In the genomic region with DNA sequence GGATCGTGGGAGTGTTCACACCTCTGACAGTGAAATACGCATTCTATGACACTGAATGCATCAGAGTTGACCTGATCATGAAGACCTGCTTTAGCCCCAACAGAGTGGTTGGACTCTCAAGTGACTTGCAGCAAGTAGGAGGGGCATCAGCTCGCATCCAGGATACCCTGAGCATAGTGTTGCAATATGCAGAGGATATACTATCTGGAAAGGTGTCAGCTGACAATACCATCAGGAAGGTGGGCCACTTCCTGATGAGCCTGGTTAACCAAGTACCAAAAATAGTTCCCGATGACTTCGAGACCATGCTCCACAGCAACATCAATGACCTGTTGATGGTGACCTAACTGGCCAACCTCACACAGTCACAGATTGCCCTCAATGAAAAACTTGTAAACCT, we compare ENCODE assay signal across 7 cellular contexts.
A peak's percentile ranks its signal among the peaks of the same experiment; 100 is the strongest.
DNase-seq lines count a peak whose midpoint lies in the region; ATAC-seq and TF ChIP-seq lines count a peak whose summit lies in the region.
"Not testable (repeated sequence)": the region's sequence is repeated elsewhere in the genome, so short reads cannot be mapped to it uniquely, and the experiment has no call there.

No MANE protein-coding gene starts in this region.

- H3K9ac ChIP-seq in HUES48 (ENCODE audit: low read depth, low read length); iPS-15b (ENCODE audit: low read depth, low read length): not testable (repeated sequence)

- ATAC-seq in body of pancreas (peak; percentile 17), gastroesophageal sphincter (peak; percentile 9), mucosa of descending colon (peak; percentile 13)
- ATAC-seq in stimulated activated memory B cell treated with anti-CD40 and anti-IgM and Interleukin-4, amounts not matched to agents 10 μg/mL and 1 μg/mL and 100 μg/mL, for 72 hours, result peak; percentile 34

- not testable (repeated sequence) for H3K36me3 ChIP-seq in HUES48 (ENCODE audit: control insufficient read depth, insufficient read depth, low read length); body of pancreas (replicated peaks in 1 of 2; ENCODE audit: insufficient read depth in 1 of 2, low read depth in 2 of 2); gastroesophageal sphincter; iPS-15b (ENCODE audit: control insufficient read depth, insufficient read depth, low read length); mucosa of descending colon (ENCODE audit: low read depth)

- peaks cover 16 to 60% (median 47%) of the 10 kb centered on the region in 7 donors for H3K9me3 Mint-ChIP-seq in CD14-positive monocyte
- H3K9me3 Mint-ChIP-seq in stimulated activated memory B cell treated with anti-CD40 and anti-IgM and Interleukin-4, amounts not matched to agents 10 μg/mL and 1 μg/mL and 100 μg/mL, for 72 hours, result not testable (repeated sequence)

- H3K27me3 Mint-ChIP-seq in CD14-positive monocyte (ENCODE audit: low read depth in 3 of 3); stimulated activated memory B cell treated with anti-CD40 and anti-IgM and Interleukin-4, amounts not matched to agents 10 μg/mL and 1 μg/mL and 100 μg/mL, for 72 hours: not testable (repeated sequence)

- not testable (repeated sequence) for H3K27ac ChIP-seq in HUES48 (ENCODE audit: low read depth, low read length); body of pancreas; gastroesophageal sphincter

- H3K4me1 Mint-ChIP-seq in CD14-positive monocyte; stimulated activated memory B cell treated with anti-CD40 and anti-IgM and Interleukin-4, amounts not matched to agents 10 μg/mL and 1 μg/mL and 100 μg/mL, for 72 hours: not testable (repeated sequence)

- not testable (repeated sequence) for H3K4me3 Mint-ChIP-seq in CD14-positive monocyte; stimulated activated memory B cell treated with anti-CD40 and anti-IgM and Interleukin-4, amounts not matched to agents 10 μg/mL and 1 μg/mL and 100 μg/mL, for 72 hours

- TF ChIP-seq CTCF in CD14-positive monocyte (IDR thresholded peaks at IDR 0.05); body of pancreas (IDR thresholded peaks at IDR 0.05); gastroesophageal sphincter (IDR thresholded peaks at IDR 0.05); mucosa of descending colon (IDR thresholded peaks at IDR 0.05): not testable (repeated sequence)

- peak; percentile 55 for DNase-seq in CD14-positive monocyte (ENCODE audit: low spot score)
- DNase-seq in body of pancreas, mucosa of descending colon: not testable (repeated sequence)

- H3K4me1 ChIP-seq in HUES48 (ENCODE audit: control insufficient read depth, insufficient read depth, low read length); body of pancreas; gastroesophageal sphincter; iPS-15b (ENCODE audit: control insufficient read depth, insufficient read depth, low read length); mucosa of descending colon (ENCODE audit: low read depth): not testable (repeated sequence)

- not testable (repeated sequence) for TF ChIP-seq POLR2A in body of pancreas (IDR thresholded peaks at IDR 0.05); gastroesophageal sphincter (IDR thresholded peaks at IDR 0.05)

- H3K4me3 ChIP-seq in HUES48 (ENCODE audit: low read depth, low read length) (peak overlapping the region; percentile 36; the same call in 1 of the 2 replicates), iPS-15b (ENCODE audit: low read depth, low read length) (peak overlapping the region; percentile 6)
- not testable (repeated sequence) for H3K4me3 ChIP-seq in body of pancreas, gastroesophageal sphincter, mucosa of descending colon

- not testable (repeated sequence) for H3K27me3 ChIP-seq in HUES48 (ENCODE audit: control insufficient read depth, insufficient read depth, low read length); body of pancreas; iPS-15b (ENCODE audit: control insufficient read depth, insufficient read depth, low read length)
- peaks cover 11% of the 10 kb centered on the region for H3K27me3 ChIP-seq in gastroesophageal sphincter

- TF ChIP-seq EP300 in gastroesophageal sphincter (IDR thresholded peaks at IDR 0.05), result not testable (repeated sequence)

- 53 to 59% methylated on average over 5 of the region's 5 CpGs for WGBS in body of pancreas, 2 donors
- 66 to 75% methylated on average over 5 of the region's 5 CpGs for WGBS in gastroesophageal sphincter (ENCODE audit: low coverage in 1 of 2), 2 donors

- H3K36me3 Mint-ChIP-seq in CD14-positive monocyte; stimulated activated memory B cell treated with anti-CD40 and anti-IgM and Interleukin-4, amounts not matched to agents 10 μg/mL and 1 μg/mL and 100 μg/mL, for 72 hours: not testable (repeated sequence)

- not testable (repeated sequence) for H3K27ac Mint-ChIP-seq in CD14-positive monocyte; stimulated activated memory B cell treated with anti-CD40 and anti-IgM and Interleukin-4, amounts not matched to agents 10 μg/mL and 1 μg/mL and 100 μg/mL, for 72 hours

- H3K9me3 ChIP-seq in HUES48 (ENCODE audit: control insufficient read depth, insufficient read depth, low read length) (peaks cover 87% of the 10 kb centered on the region), body of pancreas (peaks cover 0 to 31% (median 3%) of the 10 kb centered on the region in 3 donors), gastroesophageal sphincter (peaks cover 0 to 27% (median 0%) of the 10 kb centered on the region in 3 donors), iPS-15b (ENCODE audit: control insufficient read depth, insufficient read depth, low read length) (peaks cover 65% of the 10 kb centered on the region), mucosa of descending colon (peaks cover 83% of the 10 kb centered on the region)

- intact Hi-C loops in CD14-positive monocyte (cut with micrococcal nuclease); body of pancreas (cut with DNase I); mucosa of descending colon (cut with DNase I, micrococcal nuclease): not testable (repeated sequence)
